ENCODE assay signal across 10 cellular contexts in the genomic region with DNA sequence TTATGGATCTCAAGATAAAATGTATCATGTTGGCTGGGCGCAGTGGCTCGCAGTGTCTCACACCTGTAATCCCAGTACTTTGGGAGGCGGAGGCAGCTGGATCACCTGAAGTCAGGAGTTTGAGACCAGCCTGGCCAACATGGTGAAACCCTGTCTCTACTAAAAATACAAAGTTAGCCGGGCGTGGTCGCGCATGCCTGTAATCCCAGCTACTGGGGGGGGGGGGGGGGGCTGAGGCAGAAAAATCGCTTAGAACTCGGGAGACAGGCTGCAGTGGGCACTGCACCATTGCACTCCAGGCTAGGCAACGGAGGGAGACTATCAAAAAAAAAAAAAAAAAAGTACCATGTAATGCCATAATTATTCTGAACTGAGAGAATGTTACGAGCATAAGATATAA. TPM values are rescaled to one million over a fixed set of nuclear protein-coding genes. Genes with fewer than 3 reads are reported as not detected.
DNase-seq lines count a peak whose midpoint lies in the region; ATAC-seq and TF ChIP-seq lines count a peak whose summit lies in the region.
"Had no signal": no experiment of that assay in that cellular context is flagged by ENCODE, and none has a peak within 500 bp of the region (broad histone marks: within the 10 kb centered on the region; RNA-seq: fewer than 3 reads in every experiment).

No MANE protein-coding gene starts in this region.

- H3K27me3 ChIP-seq in GM23248 (replicated peaks; ENCODE audit: insufficient read depth) (no peaks in the 10 kb centered on the region), Panc1 (ENCODE audit: control insufficient read depth, insufficient read depth, low read length) (no peaks in the 10 kb centered on the region), esophagus muscularis mucosa (no peaks in the 10 kb centered on the region), rectal smooth muscle tissue (ENCODE audit: control insufficient read depth, insufficient read depth, low read length) (no peaks in the 10 kb centered on the region)

- peaks cover 4% of the 10 kb centered on the region; the same call in 1 of the 2 replicates for H3F3A ChIP-seq in GM23248 (ENCODE audit: insufficient read depth)

- TF ChIP-seq CTCF in Panc1 (IDR thresholded peaks at IDR 0.05) (no peak), esophagus muscularis mucosa (IDR thresholded peaks at IDR 0.05) (no peak)

- DNase-seq in GM23248 = no peak
- DNase-seq in Panc1 (ENCODE audit: low read depth, low spot score) = no peak
- no peak for DNase-seq in esophagus muscularis mucosa (ENCODE audit: extremely low spot score)
- DNase-seq in central memory CD4-positive, alpha-beta T cell = no peak
- DNase-seq: stimulated activated CD4-positive, alpha-beta T cell treated with anti-CD3 and anti-CD28 coated beads, Interleukin-4, amount 100 ng/mL, for 1 hour; SW 1271 had no signal

- BruUV-seq in Panc1 (replicated peaks; lab: Mats Ljungman, UMichigan) = no TSS peak

- intact Hi-C loops in Panc1 (cut with micrococcal nuclease; ENCODE audit: unreplicated experiment) (no loop called here), esophagus muscularis mucosa (cut with DNase I) (no loop called here)

- no peak for TF ChIP-seq EP300 in esophagus muscularis mucosa (IDR thresholded peaks at IDR 0.05)

- WGBS in GM23248 (ENCODE audit: low coverage in 1 of 2, low lambda C conversion rate in 2 of 2, missing lambda C conversion rate in 2 of 2), 2 experiments = 30 to 34% methylated on average over 10 of the region's 11 CpGs
- WGBS in esophagus muscularis mucosa = 63% methylated on average over 7 of the region's 11 CpGs

- H2AFZ ChIP-seq in GM23248 = no peak overlapping the region

- TF ChIP-seq POLR2A in esophagus muscularis mucosa (IDR thresholded peaks at IDR 0.05; ENCODE audit: low read depth) = no peak

- peak overlapping the region; percentile 85 for H3K4me3 ChIP-seq in GM23248
- H3K4me3 ChIP-seq in Panc1 (ENCODE audit: low read depth in 2 of 2, low read length in 2 of 2) = peak overlapping the region; percentile 98 to 99
- peak overlapping the region; percentile 69 to 83 (median 76) for H3K4me3 ChIP-seq in esophagus muscularis mucosa
- H3K4me3 ChIP-seq in rectal smooth muscle tissue (ENCODE audit: low read length) = peak overlapping the region; percentile 90

- no peaks in the 10 kb centered on the region for H3K9me3 ChIP-seq in GM23248 (ENCODE audit: low read depth)
- no peaks in the 10 kb centered on the region for H3K9me3 ChIP-seq in Panc1 (ENCODE audit: control insufficient read depth, insufficient read depth, low read depth, low read length)
- no peaks in the 10 kb centered on the region for H3K9me3 ChIP-seq in esophagus muscularis mucosa

- POLR2A ChIA-PET in Panc1 (lab: Charles Lee) = interaction anchor here (0.7 kb wide), 1 partner anchor 82 kb away, joined by 4 read pairs; no protein-coding TSS in a partner anchor

- peaks cover 63% of the 10 kb centered on the region for H3K79me2 ChIP-seq in GM23248 (ENCODE audit: insufficient read depth)

- in situ Hi-C loops in GM23248 (cut with MboI) (no loop called here), Panc1 (cut with HindIII; ENCODE audit: low pct_unique_long_range_greater_than_20kb, low sequenced_read_pairs) (no loop called here)

- H3K36me3 ChIP-seq in GM23248 (ENCODE audit: low read depth) (peaks cover 38% of the 10 kb centered on the region; the same call in 1 of the 2 replicates), Panc1 (ENCODE audit: control insufficient read depth, insufficient read depth, low read length) (peaks cover 36% of the 10 kb centered on the region), esophagus muscularis mucosa (peaks cover 14 to 49% (median 42%) of the 10 kb centered on the region in 4 donors), rectal smooth muscle tissue (ENCODE audit: control insufficient read depth, insufficient read depth, low read length) (peaks cover 4% of the 10 kb centered on the region)

- CTCF ChIA-PET in Panc1 (lab: Charles Lee) = interaction anchor here (0.6 kb wide), 1 partner anchor 67 kb away, joined by 4 read pairs; no protein-coding TSS in a partner anchor

- H3K9ac ChIP-seq in GM23248 = peak overlapping the region; percentile 99
- H3K9ac ChIP-seq in rectal smooth muscle tissue (ENCODE audit: low read length) = no peak overlapping the region

- ATAC-seq in Panc1 (no peak), HG03045 (IDR thresholded peaks at IDR 0.05; ENCODE audit: unreplicated experiment) (no peak), HG02763 (IDR thresholded peaks at IDR 0.05; ENCODE audit: unreplicated experiment) (no peak), HG02610 (IDR thresholded peaks at IDR 0.05; ENCODE audit: unreplicated experiment) (no peak)

- H3K27ac ChIP-seq in GM23248 = no peak overlapping the region
- H3K27ac ChIP-seq in Panc1 (ENCODE audit: low read length) = peak overlapping the region; percentile 98
- H3K27ac ChIP-seq in esophagus muscularis mucosa (replicated peaks in 1 of 4) = peak overlapping the region in 3 of 4 donors; percentile 87 to 95 (median 94)
- H3K27ac ChIP-seq in rectal smooth muscle tissue (ENCODE audit: low read depth, low read length) = no peak overlapping the region

- H4K20me1 ChIP-seq in GM23248 (ENCODE audit: insufficient read depth) = 0 out of 2 replicates have a peak, but pooled peaks cover 2% of the 10 kb centered on the region

- H3K4me1 ChIP-seq in GM23248 (ENCODE audit: insufficient read depth) (0 out of 2 replicates have a peak, but pooled peaks cover 4% of the 10 kb centered on the region), Panc1 (ENCODE audit: control insufficient read depth, insufficient read depth, low read length) (peaks cover 23% of the 10 kb centered on the region), esophagus muscularis mucosa (peaks cover 0 to 20% (median 9%) of the 10 kb centered on the region in 4 donors), rectal smooth muscle tissue (ENCODE audit: control insufficient read depth, insufficient read depth, low read length) (no peaks in the 10 kb centered on the region)

- H3K4me2 ChIP-seq in GM23248 (ENCODE audit: unreplicated experiment) = peak overlapping the region; percentile 95

- no peaks in the 10 kb centered on the region for H3K9me2 ChIP-seq in GM23248 (ENCODE audit: insufficient read depth)

RNA-seq across cellular contexts. Expression of a gene that starts 2.1 kb away (rescaled TPM):
- 217 and 254 TPM in 2 replicates for total RNA-seq in GM23248 (2014; rRNA removed; shearing (Covaris generic))
- polyA plus RNA-seq in GM23248 (2016; fragmentation: Nextera tagmentation; extraction: Ambion mirVana) = 78.2 and 82.5 TPM in 2 replicates
- total RNA-seq in Panc1 (2021; ENCODE audit: unreplicated experiment) = 239 TPM
- polyA plus RNA-seq in Panc1 (2012; ENCODE audit: insufficient read length) = 145 TPM
- 100 to 1,000 TPM; 126 to 219 (median 159) TPM for total RNA-seq in esophagus muscularis mucosa

Comparison
In these comparisons a context has a peak if more than half of its experiments do, and no peak if none do; other contexts are left out.
1. H3K27ac ChIP-seq: peak in Panc1 (single experiment) and esophagus muscularis mucosa (3 of 4); none in GM23248 (single experiment) and rectal smooth muscle tissue (single experiment).
2. Peak in every context shown above with its lines, with median percentiles within 50 percentile points of each other: H3K4me3 ChIP-seq.